In genomic region chr22:36852056-36852973, GRCh38 we compare ENCODE assay signal across 1 cellular context.
TF ChIP-seq lines count a peak whose summit lies in the region.

No MANE protein-coding gene starts in this region.

TF ChIP-seq in A549, 52 proteins besides CTCF, POLR2A, EP300 and RAD21:
- peak; percentile 20 for TF ChIP-seq MAFK (IDR thresholded peaks at IDR 0.05; ENCODE audit: partially characterized antibody)
- TF ChIP-seq CEBPB (IDR thresholded peaks at IDR 0.05): no peak
